22 cellular contexts compared by ENCODE assay signal in genomic region chr16:67877064-67877463, GRCh38. TPM values are rescaled to one million over a fixed set of nuclear protein-coding genes. Genes with fewer than 3 reads are reported as not detected.
DNase-seq lines count a peak whose midpoint lies in the region; ATAC-seq, FAIRE-seq and TF ChIP-seq lines count a peak whose summit lies in the region.
"Had no signal": no experiment of that assay in that cellular context is flagged by ENCODE, and none has a peak within 500 bp of the region (broad histone marks: within the 10 kb centered on the region; RNA-seq: fewer than 3 reads in every experiment).

No MANE protein-coding gene starts in this region.

- H3K4me2 ChIP-seq in HepG2 (ENCODE audit: low read depth, low read length), result no peak overlapping the region
- H3K4me2 ChIP-seq in osteoblast (ENCODE audit: insufficient read depth, low read length), result no peak overlapping the region
- no peak overlapping the region for H3K4me2 ChIP-seq in mesenchymal stem cell (ENCODE audit: low read length, poor library complexity, severe bottlenecking)
- H3K4me2 ChIP-seq: GM23338 had no signal

- TF ChIP-seq EP300 in HepG2 (IDR thresholded peaks at IDR 0.05; ENCODE audit: low read depth in 2 of 2, low read length in 2 of 2), result no peak
- no peak for TF ChIP-seq EP300 in HepG2 (CRISPR knock-in tag; IDR thresholded peaks at IDR 0.05; ENCODE audit: borderline replicate concordance)

- H3K4me3 ChIP-seq in HepG2 (replicated peaks in 1 of 3; ENCODE audit: insufficient read depth in 1 of 3, low read depth in 2 of 3, low read length in 3 of 3), result no peak overlapping the region
- no peak overlapping the region for H3K4me3 ChIP-seq in right lobe of liver
- no peak overlapping the region for H3K4me3 ChIP-seq in osteoblast (ENCODE audit: insufficient read depth, low read length)
- H3K4me3 ChIP-seq in mesenchymal stem cell (ENCODE audit: insufficient read depth in 1 of 2, low read depth in 1 of 2, low read length in 2 of 2), result no peak overlapping the region
- H3K4me3 ChIP-seq: GM12878, GM23338 had no signal

- no peak overlapping the region for H3K14ac ChIP-seq in mesenchymal stem cell (ENCODE audit: low read length in 2 of 2)

- peaks cover 42% of the 10 kb centered on the region for H3K79me1 ChIP-seq in mesenchymal stem cell (replicated peaks; ENCODE audit: low read length, poor library complexity, severe bottlenecking)

- no peak overlapping the region for H2BK15ac ChIP-seq in mesenchymal stem cell (ENCODE audit: low read depth, poor library complexity, severe bottlenecking)

- H3K9me3 ChIP-seq in HepG2 (ENCODE audit: low read length) (no peaks in the 10 kb centered on the region), right lobe of liver (no peaks in the 10 kb centered on the region), osteoblast (ENCODE audit: low read depth, low read length) (no peaks in the 10 kb centered on the region), mesenchymal stem cell (ENCODE audit: control insufficient read depth, low read length) (no peaks in the 10 kb centered on the region)
- H3K9me3 ChIP-seq: Caco-2 had no signal

- H2BK12ac ChIP-seq in mesenchymal stem cell (ENCODE audit: low read length in 2 of 2), result no peak overlapping the region

- no peak overlapping the region for H2AK5ac ChIP-seq in mesenchymal stem cell (ENCODE audit: low read length, severe bottlenecking)

- BruUV-seq in HepG2 (replicated peaks; lab: Mats Ljungman, UMichigan), result no TSS peak

- H3K9me3 Mint-ChIP-seq in endothelial cell (ENCODE audit: unreplicated experiment), result no peaks in the 10 kb centered on the region
- H3K9me3 Mint-ChIP-seq: CD8-positive, alpha-beta T cell; GM23338; H9 had no signal

- H3K79me2 ChIP-seq in HepG2 (ENCODE audit: insufficient read depth, low read length) (peaks cover 31% of the 10 kb centered on the region), osteoblast (ENCODE audit: insufficient read depth, low read length) (peaks cover 51% of the 10 kb centered on the region)

- DNase-seq in HepG2 (ENCODE audit: low spot score), result no peak
- DNase-seq in right lobe of liver, result no peak
- no peak for DNase-seq in endothelial cell (ENCODE audit: low spot score)
- peak; percentile 35 for DNase-seq in osteoblast (ENCODE audit: insufficient read length, low spot score, missing footprints)
- DNase-seq in mesenchymal stem cell, result no peak
- no peak for DNase-seq in SKM-1 treated with dmso at 0.1 percent for 144 hours (lab: John Stamatoyannopoulos, UW; ENCODE audit: unreplicated experiment)
- DNase-seq: C1 segment of cervical spinal cord; Caco-2; CD8-positive, alpha-beta T cell; DMS 273 treated with DMSO at 0.1 percent for 48 hours; DMS79; EL; GDM1; H9 had no signal

- ATAC-seq in HepG2, result no peak
- ATAC-seq in right lobe of liver, result no peak
- ATAC-seq in GM19467 (IDR thresholded peaks at IDR 0.05; ENCODE audit: unreplicated experiment), result no peak
- ATAC-seq: CD8-positive, alpha-beta T cell; GM12878; GM23338; HCT116 had no signal

- H3K4ac ChIP-seq in mesenchymal stem cell (ENCODE audit: low read depth in 1 of 2, low read length in 2 of 2), result no peak overlapping the region

- no peak overlapping the region for H4K8ac ChIP-seq in mesenchymal stem cell (ENCODE audit: low read length)

- TF ChIP-seq POLR2A in HepG2 (IDR thresholded peaks at IDR 0.05; ENCODE audit: insufficient read depth in 1 of 2, low read depth in 2 of 2, low read length in 2 of 2), result no peak
- TF ChIP-seq POLR2A in right lobe of liver (IDR thresholded peaks at IDR 0.05), result no peak

- in situ Hi-C loops in HepG2 (cut with HindIII; ENCODE audit: extremely low pct_ligation_motif_present, low pct_unique_long_range_greater_than_20kb), result no loop called here

- 96% methylated on average over 11 of the region's 11 CpGs for WGBS in HepG2 (ENCODE audit: low lambda C conversion rate)
- WGBS in right lobe of liver (ENCODE audit: insufficient coverage, low coverage, low lambda C conversion rate, missing lambda C conversion rate), result 80% methylated on average over 3 of the region's 11 CpGs
- 94% methylated on average over 10 of the region's 11 CpGs for WGBS in mesenchymal stem cell

- H3K4me1 Mint-ChIP-seq in endothelial cell (ENCODE audit: unreplicated experiment), result peaks cover 30% of the 10 kb centered on the region

- H2BK120ac ChIP-seq in mesenchymal stem cell (ENCODE audit: low read depth, low read length), result no peak overlapping the region

- no peak overlapping the region for H3K18ac ChIP-seq in mesenchymal stem cell (ENCODE audit: low read depth in 1 of 2, low read length in 2 of 2)

- TF ChIP-seq CTCF in HepG2 (CRISPR knock-in tag; IDR thresholded peaks at IDR 0.05) (no peak), right lobe of liver (IDR thresholded peaks at IDR 0.05) (no peak), endothelial cell (IDR thresholded peaks at IDR 0.05; ENCODE audit: unreplicated experiment) (no peak), osteoblast (IDR thresholded peaks at IDR 0.05; ENCODE audit: extremely low read depth, low read depth, low read length) (no peak)

- peak overlapping the region; percentile 56 for H3K4me3 Mint-ChIP-seq in endothelial cell (ENCODE audit: unreplicated experiment)
- H3K4me3 Mint-ChIP-seq: CD8-positive, alpha-beta T cell; GM23338; H9 had no signal

- peaks cover 54% of the 10 kb centered on the region for H3K36me3 Mint-ChIP-seq in endothelial cell (ENCODE audit: low read depth, unreplicated experiment)

- peaks cover 32% of the 10 kb centered on the region for H3K4me1 ChIP-seq in HepG2 (ENCODE audit: insufficient read depth, low read length)
- peaks cover 0 to 27% (median 8%) of the 10 kb centered on the region in 4 donors for H3K4me1 ChIP-seq in right lobe of liver
- H3K4me1 ChIP-seq in osteoblast (ENCODE audit: insufficient read depth, low read length), result peaks cover 19% of the 10 kb centered on the region
- H3K4me1 ChIP-seq in mesenchymal stem cell (ENCODE audit: control insufficient read depth, insufficient read depth, low read depth, low read length), result peaks cover 15% of the 10 kb centered on the region

- H3K23ac ChIP-seq in mesenchymal stem cell (ENCODE audit: low read length in 2 of 2), result no peak overlapping the region

- FAIRE-seq in HepG2 (lab: Jason Lieb, UNC), result no peak
- FAIRE-seq: D721Med, GM12878, GM19239 had no signal

- H3K36me3 ChIP-seq in HepG2 (replicated peaks in 1 of 2; ENCODE audit: control insufficient read depth in 1 of 2, insufficient read depth in 2 of 2, low read length in 2 of 2) (peaks cover 50 to 73% of the 10 kb centered on the region in 2 experiments), right lobe of liver (peaks cover 0 to 52% (median 30%) of the 10 kb centered on the region in 4 donors), osteoblast (ENCODE audit: insufficient read depth, low read length) (peaks cover 69% of the 10 kb centered on the region), mesenchymal stem cell (ENCODE audit: control insufficient read depth in 1 of 2, insufficient read depth in 2 of 2, low read depth in 1 of 2, low read length in 2 of 2) (peaks cover 68 to 71% of the 10 kb centered on the region in 2 experiments)

- no peak for TF ChIP-seq RAD21 in HepG2 (CRISPR knock-in tag; IDR thresholded peaks at IDR 0.05)

- H4K91ac ChIP-seq in mesenchymal stem cell (ENCODE audit: low read length), result no peak overlapping the region

- peaks cover 19% of the 10 kb centered on the region for H3K27me3 Mint-ChIP-seq in endothelial cell (ENCODE audit: unreplicated experiment)

- POLR2A ChIA-PET in HepG2 (lab: Yijun Ruan, JAX), result no interaction called here

- H3K9ac ChIP-seq in HepG2 (ENCODE audit: insufficient read depth, low read depth, low read length) (no peak overlapping the region), mesenchymal stem cell (ENCODE audit: low read length) (no peak overlapping the region)

- intact Hi-C loops in HepG2 (cut with micrococcal nuclease; ENCODE audit: unreplicated experiment), result no loop called here
- intact Hi-C loops in right lobe of liver (cut with DNase I), result no loop called here

- H3K27ac ChIP-seq in HepG2 (ENCODE audit: extremely low read length, insufficient read depth, low read length), result no peak overlapping the region
- no peak overlapping the region for H3K27ac ChIP-seq in right lobe of liver
- H3K27ac ChIP-seq in osteoblast (ENCODE audit: low read depth, low read length), result no peak overlapping the region
- H3K27ac ChIP-seq in mesenchymal stem cell (ENCODE audit: low read length, poor library complexity, severe bottlenecking), result no peak overlapping the region

- CTCF ChIA-PET in HepG2 (lab: Yijun Ruan, JAX; ENCODE audit: low intra/inter-chr PET ratio, low total read pairs), result no interaction called here

- H3K27ac Mint-ChIP-seq in endothelial cell (ENCODE audit: unreplicated experiment), result no peak overlapping the region
- H3K27ac Mint-ChIP-seq: CD8-positive, alpha-beta T cell; GM23338; H9 had no signal

- H4K20me1 ChIP-seq in HepG2 (ENCODE audit: insufficient read depth, low read length), result peaks cover 15% of the 10 kb centered on the region
- peaks cover 44% of the 10 kb centered on the region for H4K20me1 ChIP-seq in osteoblast (ENCODE audit: insufficient read depth, low read length)

- H3K27me3 ChIP-seq in HepG2 (ENCODE audit: control insufficient read depth in 1 of 2, insufficient read depth in 2 of 2, low read length in 2 of 2) (no peaks in the 10 kb centered on the region; a peak in 1 of 5 replicates), right lobe of liver (no peaks in the 10 kb centered on the region), osteoblast (ENCODE audit: insufficient read depth, low read length) (no peaks in the 10 kb centered on the region), mesenchymal stem cell (ENCODE audit: control insufficient read depth in 1 of 2, insufficient read depth in 1 of 2, low read length in 2 of 2) (no peaks in the 10 kb centered on the region)

- H2AFZ ChIP-seq in HepG2 (ENCODE audit: low read length) (no peak overlapping the region), osteoblast (ENCODE audit: low read length) (no peak overlapping the region), mesenchymal stem cell (ENCODE audit: low read depth, low read length) (no peak overlapping the region)
- H2AFZ ChIP-seq: GM23338 had no signal

- no peak overlapping the region for H2BK5ac ChIP-seq in mesenchymal stem cell (ENCODE audit: low read depth, low read length, poor library complexity, severe bottlenecking)

RNA-seq across cellular contexts. Expression of gene EDC4, which starts 4.2 kb away (rescaled TPM):
- total RNA-seq in HepG2 (2016; rRNA removed; fragmentation: Illumina TruSeq; extraction: Trizol) (53.4 and 59.1 TPM in 2 replicates), right lobe of liver (10 to 100 TPM; 16.2 to 25.4 (median 19.5) TPM), endothelial cell (ENCODE audit: unreplicated experiment) (83.0 TPM), osteoblast (45.7 and 60.8 TPM in 2 replicates)
- 3.4 and 6.4 TPM in 2 replicates for total RNA-seq in HepG2 (2016; cell fraction: cytosol; rRNA removed; fragmentation: Illumina TruSeq; extraction: Trizol; ENCODE audit: low read depth)
- total RNA-seq in HepG2 (2016; cell fraction: insoluble cytoplasmic fraction; rRNA removed; fragmentation: Illumina TruSeq; extraction: Trizol), result 49.7 and 63.5 TPM in 2 replicates
- 14.5 and 17.3 TPM in 2 replicates for total RNA-seq in HepG2 (2016; cell fraction: membrane; rRNA removed; fragmentation: Illumina TruSeq; extraction: Trizol)
- total RNA-seq in HepG2 (2016; cell fraction: nucleus; rRNA removed; fragmentation: Illumina TruSeq; extraction: Trizol), result 56.7 and 57.8 TPM in 2 replicates
- 51.4 and 65.8 TPM in 2 replicates for polyA plus RNA-seq in HepG2 (2011; rRNA removed)
- polyA plus RNA-seq in HepG2 (2011; cell fraction: cytosol; rRNA removed), result 31.1 and 42.0 TPM in 2 replicates
- 315 and 402 TPM in 2 replicates for polyA plus RNA-seq in HepG2 (2011; cell fraction: nucleus; rRNA removed)
- 35.8 and 45.8 TPM in 2 replicates for polyA plus RNA-seq in HepG2 (2012)
- polyA plus RNA-seq in HepG2 (2016; cell fraction: cytosol; fragmentation: Illumina TruSeq; extraction: Trizol; ENCODE audit: low read depth), result 3.8 and 5.4 TPM in 2 replicates
- polyA plus RNA-seq in HepG2 (2016; cell fraction: insoluble cytoplasmic fraction; fragmentation: Illumina TruSeq; extraction: Trizol; ENCODE audit: low read depth), result 41.9 and 50.8 TPM in 2 replicates
- polyA plus RNA-seq in HepG2 (2016; cell fraction: membrane; fragmentation: Illumina TruSeq; extraction: Trizol; ENCODE audit: low read depth), result 4.5 and 8.2 TPM in 2 replicates
- 159 and 172 TPM in 2 replicates for polyA plus RNA-seq in HepG2 (2016; cell fraction: nucleus; fragmentation: Illumina TruSeq; extraction: Trizol; ENCODE audit: insufficient read depth, low read depth)
- 150 and 170 TPM in 2 replicates for polyA minus RNA-seq in HepG2 (2011; rRNA and poly(A)+ RNA removed; ENCODE audit: low replicate concordance)
- 37.8 and 44.5 TPM in 2 replicates for polyA minus RNA-seq in HepG2 (2011; cell fraction: cytosol; rRNA and poly(A)+ RNA removed)
- polyA minus RNA-seq in HepG2 (2011; cell fraction: nucleus; rRNA and poly(A)+ RNA removed), result 61.0 and 65.3 TPM in 2 replicates
- polyA plus RNA-seq in mesenchymal stem cell (2013, experiment 1 of 2), result 30.6 TPM
- 27.9 TPM for polyA plus RNA-seq in mesenchymal stem cell (2013, experiment 2 of 2)

RNA-seq across cellular contexts. Expression of gene NRN1L, which starts 7.6 kb away (rescaled TPM):
- total RNA-seq in HepG2 (2016; rRNA removed; fragmentation: Illumina TruSeq; extraction: Trizol), result 0.53 TPM in 1 of 2 replicates, not detected in the other
- total RNA-seq in HepG2 (2016; cell fraction: cytosol; rRNA removed; fragmentation: Illumina TruSeq; extraction: Trizol; ENCODE audit: low read depth), result not detected in 2 replicates
- 0.24 TPM in 1 of 2 replicates, not detected in the other for total RNA-seq in HepG2 (2016; cell fraction: insoluble cytoplasmic fraction; rRNA removed; fragmentation: Illumina TruSeq; extraction: Trizol)
- total RNA-seq in HepG2 (2016; cell fraction: membrane; rRNA removed; fragmentation: Illumina TruSeq; extraction: Trizol), result 0.38 TPM in 1 of 2 replicates, not detected in the other
- total RNA-seq in HepG2 (2016; cell fraction: nucleus; rRNA removed; fragmentation: Illumina TruSeq; extraction: Trizol), result not detected in 2 replicates
- 1.2 and 1.3 TPM in 2 replicates for polyA plus RNA-seq in HepG2 (2011; rRNA removed)
- polyA plus RNA-seq in HepG2 (2011; cell fraction: cytosol; rRNA removed), result 0.33 and 0.93 TPM in 2 replicates
- polyA plus RNA-seq in HepG2 (2011; cell fraction: nucleus; rRNA removed), result 11.7 and 16.3 TPM in 2 replicates
- polyA plus RNA-seq in HepG2 (2012), result 0.90 and 2.0 TPM in 2 replicates
- 0.19 TPM in 1 of 2 replicates, not detected in the other for polyA plus RNA-seq in HepG2 (2016; cell fraction: cytosol; fragmentation: Illumina TruSeq; extraction: Trizol; ENCODE audit: low read depth)
- not detected in 2 replicates for polyA plus RNA-seq in HepG2 (2016; cell fraction: insoluble cytoplasmic fraction; fragmentation: Illumina TruSeq; extraction: Trizol; ENCODE audit: low read depth)
- not detected in 2 replicates for polyA plus RNA-seq in HepG2 (2016; cell fraction: membrane; fragmentation: Illumina TruSeq; extraction: Trizol; ENCODE audit: low read depth)
- 1.4 and 1.9 TPM in 2 replicates for polyA plus RNA-seq in HepG2 (2016; cell fraction: nucleus; fragmentation: Illumina TruSeq; extraction: Trizol; ENCODE audit: insufficient read depth, low read depth)
- polyA minus RNA-seq in HepG2 (2011; rRNA and poly(A)+ RNA removed; ENCODE audit: low replicate concordance), result 0.86 TPM in 1 of 2 replicates, not detected in the other
- polyA minus RNA-seq in HepG2 (2011; cell fraction: cytosol; rRNA and poly(A)+ RNA removed), result not detected in 2 replicates
- not detected in 2 replicates for polyA minus RNA-seq in HepG2 (2011; cell fraction: nucleus; rRNA and poly(A)+ RNA removed)
- under 1 TPM in 1 of 6 experiments, not detected in 5; 0.84 TPM for total RNA-seq in right lobe of liver
- 0.56 TPM for total RNA-seq in endothelial cell (ENCODE audit: unreplicated experiment)
- total RNA-seq in osteoblast, result 0.29 TPM in 1 of 2 replicates, not detected in the other
- 0.30 TPM for polyA plus RNA-seq in mesenchymal stem cell (2013, experiment 1 of 2)
- 0.37 TPM for polyA plus RNA-seq in mesenchymal stem cell (2013, experiment 2 of 2)
- total RNA-seq: A172, H4 had no signal

RNA-seq across cellular contexts. Expression of gene PSKH1, which starts 16.0 kb away (rescaled TPM):
- total RNA-seq in HepG2 (2016; rRNA removed; fragmentation: Illumina TruSeq; extraction: Trizol) (8.4 and 12.9 TPM in 2 replicates), right lobe of liver (10 to 100 TPM in 4 of 6 experiments, 1 to 10 TPM in 2; 6.7 to 22.6 (median 13.2) TPM), endothelial cell (ENCODE audit: unreplicated experiment) (47.5 TPM), osteoblast (16.8 and 18.5 TPM in 2 replicates)
- total RNA-seq in HepG2 (2016; cell fraction: cytosol; rRNA removed; fragmentation: Illumina TruSeq; extraction: Trizol; ENCODE audit: low read depth), result 19.3 and 21.7 TPM in 2 replicates
- 11.2 and 11.8 TPM in 2 replicates for total RNA-seq in HepG2 (2016; cell fraction: insoluble cytoplasmic fraction; rRNA removed; fragmentation: Illumina TruSeq; extraction: Trizol)
- 29.0 and 30.2 TPM in 2 replicates for total RNA-seq in HepG2 (2016; cell fraction: membrane; rRNA removed; fragmentation: Illumina TruSeq; extraction: Trizol)
- 10.0 and 11.3 TPM in 2 replicates for total RNA-seq in HepG2 (2016; cell fraction: nucleus; rRNA removed; fragmentation: Illumina TruSeq; extraction: Trizol)
- 19.1 and 45.7 TPM in 2 replicates for polyA plus RNA-seq in HepG2 (2011; rRNA removed)
- 25.6 and 28.0 TPM in 2 replicates for polyA plus RNA-seq in HepG2 (2011; cell fraction: cytosol; rRNA removed)
- 28.8 and 29.7 TPM in 2 replicates for polyA plus RNA-seq in HepG2 (2011; cell fraction: nucleus; rRNA removed)
- polyA plus RNA-seq in HepG2 (2012), result 18.9 and 23.9 TPM in 2 replicates
- polyA plus RNA-seq in HepG2 (2016; cell fraction: cytosol; fragmentation: Illumina TruSeq; extraction: Trizol; ENCODE audit: low read depth), result 17.3 and 28.4 TPM in 2 replicates
- polyA plus RNA-seq in HepG2 (2016; cell fraction: insoluble cytoplasmic fraction; fragmentation: Illumina TruSeq; extraction: Trizol; ENCODE audit: low read depth), result 25.1 and 27.8 TPM in 2 replicates
- 46.7 and 49.0 TPM in 2 replicates for polyA plus RNA-seq in HepG2 (2016; cell fraction: membrane; fragmentation: Illumina TruSeq; extraction: Trizol; ENCODE audit: low read depth)
- 19.1 and 27.5 TPM in 2 replicates for polyA plus RNA-seq in HepG2 (2016; cell fraction: nucleus; fragmentation: Illumina TruSeq; extraction: Trizol; ENCODE audit: insufficient read depth, low read depth)
- 49.1 and 87.7 TPM in 2 replicates for polyA minus RNA-seq in HepG2 (2011; rRNA and poly(A)+ RNA removed; ENCODE audit: low replicate concordance)
- 17.5 and 18.7 TPM in 2 replicates for polyA minus RNA-seq in HepG2 (2011; cell fraction: cytosol; rRNA and poly(A)+ RNA removed)
- 16.0 and 20.4 TPM in 2 replicates for polyA minus RNA-seq in HepG2 (2011; cell fraction: nucleus; rRNA and poly(A)+ RNA removed)
- 17.8 TPM for polyA plus RNA-seq in mesenchymal stem cell (2013, experiment 1 of 2)
- polyA plus RNA-seq in mesenchymal stem cell (2013, experiment 2 of 2), result 21.8 TPM

RNA-seq across cellular contexts. Expression of gene CENPT, which starts 29.6 kb away (rescaled TPM):
- total RNA-seq in HepG2 (2016; rRNA removed; fragmentation: Illumina TruSeq; extraction: Trizol) (24.8 and 43.3 TPM in 2 replicates), right lobe of liver (10 to 100 TPM; 12.2 to 21.1 (median 18.2) TPM), endothelial cell (ENCODE audit: unreplicated experiment) (82.9 TPM), osteoblast (24.2 and 25.6 TPM in 2 replicates)
- 11.2 and 11.7 TPM in 2 replicates for total RNA-seq in HepG2 (2016; cell fraction: cytosol; rRNA removed; fragmentation: Illumina TruSeq; extraction: Trizol; ENCODE audit: low read depth)
- 22.8 and 43.9 TPM in 2 replicates for total RNA-seq in HepG2 (2016; cell fraction: insoluble cytoplasmic fraction; rRNA removed; fragmentation: Illumina TruSeq; extraction: Trizol)
- total RNA-seq in HepG2 (2016; cell fraction: membrane; rRNA removed; fragmentation: Illumina TruSeq; extraction: Trizol), result 7.4 and 8.2 TPM in 2 replicates
- 43.8 and 49.8 TPM in 2 replicates for total RNA-seq in HepG2 (2016; cell fraction: nucleus; rRNA removed; fragmentation: Illumina TruSeq; extraction: Trizol)
- 40.9 and 51.3 TPM in 2 replicates for polyA plus RNA-seq in HepG2 (2011; rRNA removed)
- polyA plus RNA-seq in HepG2 (2011; cell fraction: cytosol; rRNA removed), result 17.4 and 28.9 TPM in 2 replicates
- polyA plus RNA-seq in HepG2 (2011; cell fraction: nucleus; rRNA removed), result 414 and 516 TPM in 2 replicates
- 22.1 and 28.1 TPM in 2 replicates for polyA plus RNA-seq in HepG2 (2012)
- polyA plus RNA-seq in HepG2 (2016; cell fraction: cytosol; fragmentation: Illumina TruSeq; extraction: Trizol; ENCODE audit: low read depth), result 3.3 and 4.0 TPM in 2 replicates
- polyA plus RNA-seq in HepG2 (2016; cell fraction: insoluble cytoplasmic fraction; fragmentation: Illumina TruSeq; extraction: Trizol; ENCODE audit: low read depth), result 22.0 and 24.2 TPM in 2 replicates
- 4.4 and 6.6 TPM in 2 replicates for polyA plus RNA-seq in HepG2 (2016; cell fraction: membrane; fragmentation: Illumina TruSeq; extraction: Trizol; ENCODE audit: low read depth)
- 153 and 170 TPM in 2 replicates for polyA plus RNA-seq in HepG2 (2016; cell fraction: nucleus; fragmentation: Illumina TruSeq; extraction: Trizol; ENCODE audit: insufficient read depth, low read depth)
- polyA minus RNA-seq in HepG2 (2011; rRNA and poly(A)+ RNA removed; ENCODE audit: low replicate concordance), result 38.6 and 47.8 TPM in 2 replicates
- 8.8 and 11.4 TPM in 2 replicates for polyA minus RNA-seq in HepG2 (2011; cell fraction: cytosol; rRNA and poly(A)+ RNA removed)
- 35.9 and 44.5 TPM in 2 replicates for polyA minus RNA-seq in HepG2 (2011; cell fraction: nucleus; rRNA and poly(A)+ RNA removed)
- polyA plus RNA-seq in mesenchymal stem cell (2013, experiment 1 of 2), result 25.8 TPM
- polyA plus RNA-seq in mesenchymal stem cell (2013, experiment 2 of 2), result 23.6 TPM

RNA-seq across cellular contexts. Expression of gene NUTF2, which starts 30.3 kb away (rescaled TPM):
- total RNA-seq in HepG2 (2016; rRNA removed; fragmentation: Illumina TruSeq; extraction: Trizol), result 214 and 224 TPM in 2 replicates
- total RNA-seq in HepG2 (2016; cell fraction: cytosol; rRNA removed; fragmentation: Illumina TruSeq; extraction: Trizol; ENCODE audit: low read depth), result 79.7 and 100.0 TPM in 2 replicates
- total RNA-seq in HepG2 (2016; cell fraction: insoluble cytoplasmic fraction; rRNA removed; fragmentation: Illumina TruSeq; extraction: Trizol), result 209 and 229 TPM in 2 replicates
- 120 and 150 TPM in 2 replicates for total RNA-seq in HepG2 (2016; cell fraction: membrane; rRNA removed; fragmentation: Illumina TruSeq; extraction: Trizol)
- total RNA-seq in HepG2 (2016; cell fraction: nucleus; rRNA removed; fragmentation: Illumina TruSeq; extraction: Trizol), result 79.9 and 90.1 TPM in 2 replicates
- 168 and 198 TPM in 2 replicates for polyA plus RNA-seq in HepG2 (2011; rRNA removed)
- 212 and 299 TPM in 2 replicates for polyA plus RNA-seq in HepG2 (2011; cell fraction: cytosol; rRNA removed)
- 132 and 146 TPM in 2 replicates for polyA plus RNA-seq in HepG2 (2011; cell fraction: nucleus; rRNA removed)
- polyA plus RNA-seq in HepG2 (2012), result 140 and 216 TPM in 2 replicates
- polyA plus RNA-seq in HepG2 (2016; cell fraction: cytosol; fragmentation: Illumina TruSeq; extraction: Trizol; ENCODE audit: low read depth), result 108 and 138 TPM in 2 replicates
- polyA plus RNA-seq in HepG2 (2016; cell fraction: insoluble cytoplasmic fraction; fragmentation: Illumina TruSeq; extraction: Trizol; ENCODE audit: low read depth), result 277 and 305 TPM in 2 replicates
- polyA plus RNA-seq in HepG2 (2016; cell fraction: membrane; fragmentation: Illumina TruSeq; extraction: Trizol; ENCODE audit: low read depth), result 139 and 154 TPM in 2 replicates
- polyA plus RNA-seq in HepG2 (2016; cell fraction: nucleus; fragmentation: Illumina TruSeq; extraction: Trizol; ENCODE audit: insufficient read depth, low read depth), result 173 and 182 TPM in 2 replicates
- polyA minus RNA-seq in HepG2 (2011; rRNA and poly(A)+ RNA removed; ENCODE audit: low replicate concordance), result 366 and 394 TPM in 2 replicates
- polyA minus RNA-seq in HepG2 (2011; cell fraction: cytosol; rRNA and poly(A)+ RNA removed), result 157 and 165 TPM in 2 replicates
- polyA minus RNA-seq in HepG2 (2011; cell fraction: nucleus; rRNA and poly(A)+ RNA removed), result 60.0 and 81.7 TPM in 2 replicates
- total RNA-seq in right lobe of liver, result 10 to 100 TPM; 23.4 to 67.8 (median 33.9) TPM
- 217 TPM for total RNA-seq in endothelial cell (ENCODE audit: unreplicated experiment)
- 203 TPM in 2 replicates for total RNA-seq in osteoblast
- polyA plus RNA-seq in mesenchymal stem cell (2013, experiment 1 of 2), result 230 TPM
- 226 TPM for polyA plus RNA-seq in mesenchymal stem cell (2013, experiment 2 of 2)
